11 cellular contexts compared by ENCODE assay signal in the genomic region with DNA sequence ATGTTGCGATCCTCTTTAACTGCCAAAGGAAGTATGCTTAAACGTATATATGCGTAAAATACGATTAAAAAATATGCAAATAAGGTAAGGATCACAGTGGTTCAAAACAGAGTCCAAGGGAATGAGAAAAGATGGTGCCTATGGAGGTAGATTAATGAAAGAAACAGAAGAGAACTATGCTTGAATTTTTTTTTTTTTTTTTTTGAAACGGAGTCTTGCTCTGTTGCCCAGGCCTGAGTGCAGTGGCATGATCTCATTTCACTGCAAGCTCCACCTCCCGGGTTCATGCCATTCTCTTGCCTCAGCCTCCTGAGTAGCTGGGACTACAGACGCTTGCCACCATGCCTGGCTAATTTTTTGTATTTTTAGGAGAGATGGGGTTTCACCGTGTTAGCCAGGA. TPM values are rescaled to one million over a fixed set of nuclear protein-coding genes. Genes with fewer than 3 reads are reported as not detected.
"Had no signal": no experiment of that assay in that cellular context is flagged by ENCODE, and none has a peak within 500 bp of the region (broad histone marks: within the 10 kb centered on the region; RNA-seq: fewer than 3 reads in every experiment).

No MANE protein-coding gene starts in this region.

RNA-seq across cellular contexts. Expression of gene SLC23A1, which starts 37.7 kb away (rescaled TPM):
- total RNA-seq: esophagus muscularis mucosa, fibroblast of villous mesenchyme, gastrocnemius medialis, mammary epithelial cell, mesenteric fat pad, mononuclear cell, natural killer cell, omental fat pad, psoas muscle, temporal lobe had no signal
- polyA plus RNA-seq: mammary epithelial cell had no signal

RNA-seq across cellular contexts. Expression of gene MZB1, which starts 44.3 kb away (rescaled TPM):
- total RNA-seq: lower leg skin, mammary epithelial cell, temporal lobe had no signal
- polyA plus RNA-seq: mammary epithelial cell had no signal
